ENCODE assay signal across 27 cellular contexts in genomic region chr2:22282902-22283301, GRCh38.
"Had no signal": no experiment of that assay in that cellular context is flagged by ENCODE, and none has a peak within 500 bp of the region (broad histone marks: within the 10 kb centered on the region; RNA-seq: fewer than 3 reads in every experiment).

No MANE protein-coding gene starts in this region.

- H3K4me1 ChIP-seq: thyroid gland, upper lobe of left lung had no signal

- H3K36me3 Mint-ChIP-seq: activated CD8-positive, alpha-beta memory T cell treated with anti-CD3 and anti-CD28 coated beads, Interleukin-2, amount 10 ng/mL, durations not matched to agents 7 days and 5 days; activated naive CD4-positive, alpha-beta T cell treated with anti-CD3 and anti-CD28 coated beads, Interleukin-2, amount 50 U/mL, for 24 hours; natural killer cell treated with Interleukin-12 subunit alpha and Interleukin-12 subunit beta and Interleukin-15 and Interleukin-18, amount 100 ng/mL, for 72 hours; stimulated activated effector memory CD8-positive, alpha-beta T cell treated with anti-CD3 and anti-CD28 coated beads, Interleukin-12 subunit alpha, Interleukin-12 subunit beta, amount 100 ng/mL, for 72 hours had no signal

- H3K9me3 ChIP-seq: esophagus muscularis mucosa, left ventricle myocardium inferior, mucosa of descending colon, right lobe of liver, thyroid gland, upper lobe of left lung had no signal

- H3K27ac Mint-ChIP-seq: activated CD4-positive, alpha-beta T cell treated with anti-CD3 and anti-CD28 coated beads for 36 hours; activated CD8-positive, alpha-beta memory T cell treated with anti-CD3 and anti-CD28 coated beads, Interleukin-2, amount 10 ng/mL, durations not matched to agents 7 days and 5 days; activated CD8-positive, alpha-beta T cell treated with anti-CD3 and anti-CD28 coated beads, Interleukin-2, amount 10 ng/mL, durations not matched to agents 7 days and 5 days; activated naive CD4-positive, alpha-beta T cell treated with anti-CD3 and anti-CD28 coated beads, Interleukin-2, amount 50 U/mL, for 24 hours; activated naive CD8-positive, alpha-beta T cell treated with anti-CD3 and anti-CD28 coated beads, Interleukin-2, amount 50 U/mL, for 24 hours; activated T-helper 2 cell treated with anti-CD3 and anti-CD28 coated beads, Interferon-gamma antibody, Interleukin-2, Interleukin-4, amounts not matched to agents 10 μg/mL and 5 μg/mL and 100 μg/mL, durations not matched to agents 14 hours and 24 hours and 36 hours; natural killer cell treated with Interleukin-12 subunit alpha and Interleukin-12 subunit beta and Interleukin-15 and Interleukin-18, amount 100 ng/mL, for 72 hours; stimulated activated effector memory CD8-positive, alpha-beta T cell treated with anti-CD3 and anti-CD28 coated beads, Interleukin-12 subunit alpha, Interleukin-12 subunit beta, amount 100 ng/mL, for 72 hours; stimulated activated naive CD8-positive, alpha-beta T cell treated with anti-CD3 and anti-CD28 coated beads, Interleukin-15, amount 100 ng/mL, for 72 hours had no signal

- H3K27me3 ChIP-seq: esophagus muscularis mucosa, right lobe of liver, thyroid gland, upper lobe of left lung had no signal

- ATAC-seq: activated CD4-positive, alpha-beta T cell treated with anti-CD3 and anti-CD28 coated beads for 36 hours; activated CD8-positive, alpha-beta memory T cell treated with anti-CD3 and anti-CD28 coated beads, Interleukin-2, amount 10 ng/mL, durations not matched to agents 7 days and 5 days; activated CD8-positive, alpha-beta T cell treated with anti-CD3 and anti-CD28 coated beads, Interleukin-2, amount 10 ng/mL, durations not matched to agents 7 days and 5 days; activated naive CD8-positive, alpha-beta T cell treated with anti-CD3 and anti-CD28 coated beads, Interleukin-2, amount 50 U/mL, for 24 hours; mucosa of descending colon; natural killer cell treated with Interleukin-12 subunit alpha and Interleukin-12 subunit beta and Interleukin-15 and Interleukin-18, amount 100 ng/mL, for 72 hours; stimulated activated effector memory CD8-positive, alpha-beta T cell treated with anti-CD3 and anti-CD28 coated beads, Interleukin-12 subunit alpha, Interleukin-12 subunit beta, amount 100 ng/mL, for 72 hours; stimulated activated naive CD8-positive, alpha-beta T cell treated with anti-CD3 and anti-CD28 coated beads, Interleukin-15, amount 100 ng/mL, for 72 hours had no signal

- H3K27me3 Mint-ChIP-seq: activated CD4-positive, alpha-beta T cell treated with anti-CD3 and anti-CD28 coated beads for 36 hours; activated CD8-positive, alpha-beta memory T cell treated with anti-CD3 and anti-CD28 coated beads, Interleukin-2, amount 10 ng/mL, durations not matched to agents 7 days and 5 days; activated naive CD4-positive, alpha-beta T cell treated with anti-CD3 and anti-CD28 coated beads, Interleukin-2, amount 50 U/mL, for 24 hours; activated naive CD8-positive, alpha-beta T cell treated with anti-CD3 and anti-CD28 coated beads, Interleukin-2, amount 50 U/mL, for 24 hours; natural killer cell treated with Interleukin-12 subunit alpha and Interleukin-12 subunit beta and Interleukin-15 and Interleukin-18, amount 100 ng/mL, for 72 hours; stimulated activated naive CD8-positive, alpha-beta T cell treated with anti-CD3 and anti-CD28 coated beads, Interleukin-15, amount 100 ng/mL, for 72 hours had no signal

- H3K9me3 Mint-ChIP-seq: activated naive CD4-positive, alpha-beta T cell treated with anti-CD3 and anti-CD28 coated beads, Interleukin-2, amount 50 U/mL, for 24 hours had no signal

- H3K4me1 Mint-ChIP-seq: activated CD4-positive, alpha-beta T cell treated with anti-CD3 and anti-CD28 coated beads for 36 hours; activated CD8-positive, alpha-beta memory T cell treated with anti-CD3 and anti-CD28 coated beads, Interleukin-2, amount 10 ng/mL, durations not matched to agents 7 days and 5 days; activated naive CD4-positive, alpha-beta T cell treated with anti-CD3 and anti-CD28 coated beads, Interleukin-2, amount 50 U/mL, for 24 hours; activated naive CD8-positive, alpha-beta T cell treated with anti-CD3 and anti-CD28 coated beads, Interleukin-2, amount 50 U/mL, for 24 hours; stimulated activated effector memory CD8-positive, alpha-beta T cell treated with anti-CD3 and anti-CD28 coated beads, Interleukin-12 subunit alpha, Interleukin-12 subunit beta, amount 100 ng/mL, for 72 hours; stimulated activated naive CD8-positive, alpha-beta T cell treated with anti-CD3 and anti-CD28 coated beads, Interleukin-15, amount 100 ng/mL, for 72 hours had no signal

- H3K27ac ChIP-seq: esophagus muscularis mucosa, left ventricle myocardium inferior, skin epidermis, thyroid gland, upper lobe of left lung had no signal

- H3K4me3 Mint-ChIP-seq: activated CD4-positive, alpha-beta T cell treated with anti-CD3 and anti-CD28 coated beads for 36 hours; activated CD8-positive, alpha-beta memory T cell treated with anti-CD3 and anti-CD28 coated beads, Interleukin-2, amount 10 ng/mL, durations not matched to agents 7 days and 5 days; activated CD8-positive, alpha-beta T cell treated with anti-CD3 and anti-CD28 coated beads, Interleukin-2, amount 10 ng/mL, durations not matched to agents 7 days and 5 days; activated naive CD4-positive, alpha-beta T cell treated with anti-CD3 and anti-CD28 coated beads, Interleukin-2, amount 50 U/mL, for 24 hours; activated naive CD8-positive, alpha-beta T cell treated with anti-CD3 and anti-CD28 coated beads, Interleukin-2, amount 50 U/mL, for 24 hours; natural killer cell treated with Interleukin-12 subunit alpha and Interleukin-12 subunit beta and Interleukin-15 and Interleukin-18, amount 100 ng/mL, for 72 hours; stimulated activated effector memory CD8-positive, alpha-beta T cell treated with anti-CD3 and anti-CD28 coated beads, Interleukin-12 subunit alpha, Interleukin-12 subunit beta, amount 100 ng/mL, for 72 hours; stimulated activated naive CD8-positive, alpha-beta T cell treated with anti-CD3 and anti-CD28 coated beads, Interleukin-15, amount 100 ng/mL, for 72 hours had no signal

- H3K36me3 ChIP-seq: esophagus muscularis mucosa, left ventricle myocardium inferior, right lobe of liver, thyroid gland, upper lobe of left lung had no signal

- H3K4me3 ChIP-seq: esophagus muscularis mucosa, left ventricle myocardium inferior, lung, mucosa of descending colon, right lobe of liver, skin epidermis, thyroid gland, upper lobe of left lung had no signal

- DNase-seq: activated CD4-positive, alpha-beta T cell treated with anti-CD3 and anti-CD28 coated beads for 36 hours; activated CD4-positive, CD25-positive, alpha-beta regulatory T cell; activated CD8-positive, alpha-beta memory T cell treated with anti-CD3 and anti-CD28 coated beads, Interleukin-2, amount 10 ng/mL, durations not matched to agents 7 days and 5 days; activated CD8-positive, alpha-beta T cell treated with anti-CD3 and anti-CD28 coated beads, Interleukin-2, amount 10 ng/mL, durations not matched to agents 7 days and 5 days; activated naive CD8-positive, alpha-beta T cell treated with anti-CD3 and anti-CD28 coated beads, Interleukin-2, amount 50 U/mL, for 24 hours; activated T-cell treated with anti-CD3 and anti-CD28 coated beads, Interleukin-2, amount 50 U/mL, for 48 hours; amygdala; central memory CD4-positive, alpha-beta T cell; dermis blood vessel endothelial cell; effector CD4-positive, alpha-beta T cell; foreskin melanocyte; left ventricle myocardium inferior; mucosa of descending colon; stimulated activated CD4-positive, alpha-beta T cell treated with anti-CD3 and anti-CD28 coated beads, Interleukin-4, amount 100 ng/mL, for 24 hours; stimulated activated naive CD8-positive, alpha-beta T cell treated with anti-CD3 and anti-CD28 coated beads, Interleukin-15, amount 100 ng/mL, for 72 hours; substantia nigra; T-helper 2 cell; thyroid gland; upper lobe of left lung had no signal
